1 cellular context compared by ENCODE assay signal in genomic region chr2:75517562-75518230, GRCh38.
TF ChIP-seq lines count a peak whose summit lies in the region.

No MANE protein-coding gene starts in this region.

TF ChIP-seq in HepG2, 621 proteins besides CTCF, POLR2A, EP300 and RAD21 (continued from another document and continues in another):
- TF ChIP-seq HMGXB4 (CRISPR knock-in tag; IDR thresholded peaks at IDR 0.05; ENCODE audit: borderline replicate concordance in 1 of 2, low read depth in 1 of 2): no peak
- peak; percentile 74; the same call in 1 of the 2 replicates for TF ChIP-seq THAP7 (CRISPR knock-in tag; IDR thresholded peaks at IDR 0.05)
- no peak for TF ChIP-seq ZBTB26 (CRISPR knock-in tag; IDR thresholded peaks at IDR 0.05; ENCODE audit: borderline replicate concordance)
- no peak for TF ChIP-seq ZNF674 (CRISPR knock-in tag; IDR thresholded peaks at IDR 0.05; ENCODE audit: low read depth)
- TF ChIP-seq REXO4 (CRISPR knock-in tag; IDR thresholded peaks at IDR 0.05; ENCODE audit: borderline replicate concordance): no peak
- no peak for TF ChIP-seq ZNF10 (CRISPR knock-in tag; IDR thresholded peaks at IDR 0.05; ENCODE audit: borderline replicate concordance, low read depth)
- peak; percentile 65; the same call in 1 of the 2 replicates for TF ChIP-seq ELF4 (CRISPR knock-in tag; IDR thresholded peaks at IDR 0.05; ENCODE audit: borderline replicate concordance)
- TF ChIP-seq ZNF543 (CRISPR knock-in tag; IDR thresholded peaks at IDR 0.05): 0 out of 2 replicates have a peak, but pooled peaks have one; percentile 40
- TF ChIP-seq ZNF281 (CRISPR knock-in tag; IDR thresholded peaks at IDR 0.05; ENCODE audit: borderline replicate concordance): no peak
- TF ChIP-seq TFAP4 (IDR thresholded peaks at IDR 0.05; ENCODE audit: borderline replicate concordance, low read depth): no peak
- no peak for TF ChIP-seq ZNF180 (CRISPR knock-in tag; IDR thresholded peaks at IDR 0.05; ENCODE audit: borderline replicate concordance, low read depth)
- TF ChIP-seq ZNF20 (CRISPR knock-in tag; IDR thresholded peaks at IDR 0.05): no peak
- TF ChIP-seq HNRNPH1 (optimal IDR thresholded peaks at IDR 0.05; ENCODE audit: low read depth, low read length): no peak
- TF ChIP-seq ZNF598 (CRISPR knock-in tag; IDR thresholded peaks at IDR 0.05; ENCODE audit: borderline replicate concordance): peak; percentile 52; the same call in 1 of the 2 replicates
- TF ChIP-seq ADNP (CRISPR knock-in tag; IDR thresholded peaks at IDR 0.05): no peak
- TF ChIP-seq ZNF552 (CRISPR knock-in tag; IDR thresholded peaks at IDR 0.05; ENCODE audit: borderline replicate concordance): no peak
- TF ChIP-seq CREB3 (CRISPR knock-in tag; IDR thresholded peaks at IDR 0.05): no peak
- no peak for TF ChIP-seq KDM6A (CRISPR knock-in tag; IDR thresholded peaks at IDR 0.05; ENCODE audit: low read depth)
- TF ChIP-seq MIER2 (CRISPR knock-in tag; IDR thresholded peaks at IDR 0.05): no peak
- peak; percentile 8 for TF ChIP-seq PRPF4 (IDR thresholded peaks at IDR 0.05; ENCODE audit: low read depth, low read length, poor library complexity, severe bottlenecking)
- TF ChIP-seq ZNF225 (CRISPR knock-in tag; IDR thresholded peaks at IDR 0.05): no peak
- TF ChIP-seq ZNF44 (CRISPR knock-in tag; IDR thresholded peaks at IDR 0.05): no peak
- no peak for TF ChIP-seq SP4 (CRISPR knock-in tag; IDR thresholded peaks at IDR 0.05)
- TF ChIP-seq ZNF253 (CRISPR knock-in tag; IDR thresholded peaks at IDR 0.05; ENCODE audit: borderline replicate concordance): no peak
- TF ChIP-seq ZNF446 (CRISPR knock-in tag; IDR thresholded peaks at IDR 0.05): no peak
- no peak for TF ChIP-seq AHR (CRISPR knock-in tag; IDR thresholded peaks at IDR 0.05)
- TF ChIP-seq ZNF557 (CRISPR knock-in tag; IDR thresholded peaks at IDR 0.05): no peak
- no peak for TF ChIP-seq BHLHE40 (IDR thresholded peaks at IDR 0.05; ENCODE audit: low read length)
- TF ChIP-seq YY1 (IDR thresholded peaks at IDR 0.05; ENCODE audit: insufficient read depth, insufficient replicate concordance, low read depth, low read length): no peak
- TF ChIP-seq MAF1 (CRISPR knock-in tag; IDR thresholded peaks at IDR 0.05; ENCODE audit: borderline replicate concordance): no peak
- TF ChIP-seq ZBTB38 (CRISPR knock-in tag; IDR thresholded peaks at IDR 0.05): 0 out of 2 replicates have a peak, but pooled peaks have one; percentile 23
- no peak for TF ChIP-seq HOXA7 (CRISPR knock-in tag; IDR thresholded peaks at IDR 0.05)
- TF ChIP-seq ATRX (CRISPR knock-in tag; IDR thresholded peaks at IDR 0.05; ENCODE audit: borderline replicate concordance): no peak
- no peak for TF ChIP-seq KLF15 (CRISPR knock-in tag; IDR thresholded peaks at IDR 0.05; ENCODE audit: borderline replicate concordance)
- 0 out of 2 replicates have a peak, but pooled peaks have one; percentile 43 for TF ChIP-seq ZIK1 (CRISPR knock-in tag; IDR thresholded peaks at IDR 0.05; ENCODE audit: borderline replicate concordance, low read depth)
- TF ChIP-seq ZC3H4 (CRISPR knock-in tag; IDR thresholded peaks at IDR 0.05; ENCODE audit: borderline replicate concordance): no peak
- no peak for TF ChIP-seq GPN1 (CRISPR knock-in tag; IDR thresholded peaks at IDR 0.05; ENCODE audit: borderline replicate concordance)
- TF ChIP-seq MAZ (IDR thresholded peaks at IDR 0.05; ENCODE audit: borderline replicate concordance, low read depth, low read length): no peak
- peak; percentile 54; the same call in 1 of the 2 replicates for TF ChIP-seq MAZ (CRISPR knock-in tag; IDR thresholded peaks at IDR 0.05; ENCODE audit: low read depth)
- TF ChIP-seq NKX3-1 (CRISPR knock-in tag; IDR thresholded peaks at IDR 0.05): no peak
- TF ChIP-seq ZNF513 (CRISPR knock-in tag; conservative IDR thresholded peaks at IDR 0.05): no peak
- no peak for TF ChIP-seq KLF13 (CRISPR knock-in tag; IDR thresholded peaks at IDR 0.05)
- TF ChIP-seq TRIM22 (IDR thresholded peaks at IDR 0.05): no peak
- no peak for TF ChIP-seq MNT (IDR thresholded peaks at IDR 0.05)
- TF ChIP-seq ZNF644 (CRISPR knock-in tag; IDR thresholded peaks at IDR 0.05; ENCODE audit: low read depth): no peak
- no peak for TF ChIP-seq HDAC2 (CRISPR knock-in tag; IDR thresholded peaks at IDR 0.05)
- 0 out of 2 replicates have a peak, but pooled peaks have one; percentile 4 for TF ChIP-seq ARID4A (CRISPR knock-in tag; IDR thresholded peaks at IDR 0.05; ENCODE audit: borderline replicate concordance)
- TF ChIP-seq GATA4 (IDR thresholded peaks at IDR 0.05; ENCODE audit: borderline replicate concordance, low read depth): no peak
- TF ChIP-seq KMT2A (CRISPR knock-in tag; IDR thresholded peaks at IDR 0.05): no peak
- no peak for TF ChIP-seq CEBPB (IDR thresholded peaks at IDR 0.05; ENCODE audit: borderline replicate concordance, low read depth, low read length)
- TF ChIP-seq THYN1 (CRISPR knock-in tag; IDR thresholded peaks at IDR 0.05; ENCODE audit: borderline replicate concordance, low read depth): no peak
- TF ChIP-seq POLR2G (IDR thresholded peaks at IDR 0.05; ENCODE audit: low read depth, low read length): peak; percentile 54; the same call in 1 of the 2 replicates
